17 cellular contexts compared by ENCODE assay signal in genomic region chr2:88621432-88621831, GRCh38.
"Had no signal": no experiment of that assay in that cellular context is flagged by ENCODE, and none has a peak within 500 bp of the region (broad histone marks: within the 10 kb centered on the region; RNA-seq: fewer than 3 reads in every experiment).

No MANE protein-coding gene starts in this region.

- H3K4me3 ChIP-seq: psoas muscle, right atrium auricular region had no signal

- DNase-seq: activated T-cell treated with anti-CD3 and anti-CD28 coated beads, Interleukin-2, amount 50 U/mL, for 24 hours; aorta; brain microvascular endothelial cell; effector memory CD4-positive, alpha-beta T cell; hypothalamus; midbrain; nephron progenitor cell; pancreas; psoas muscle; stimulated activated CD4-positive, alpha-beta T cell treated with anti-CD3 and anti-CD28 coated beads, Interleukin-4, amount 100 ng/mL, for 4 hours had no signal

- FAIRE-seq: colon, frontal cortex, pancreas had no signal

- ATAC-seq: activated naive CD4-positive, alpha-beta T cell treated with anti-CD3 and anti-CD28 coated beads, Interleukin-2, amount 50 U/mL, for 72 hours; activated T-helper 17 cell treated with anti-CD3 and anti-CD28 coated beads, Interleukin-2, amount 50 U/mL, for 72 hours; psoas muscle had no signal

- H3K27me3 Mint-ChIP-seq: activated T-cell treated with anti-CD3 and anti-CD28 coated beads, Interleukin-2, amount 50 U/mL, for 24 hours; activated T-helper 17 cell treated with anti-CD3 and anti-CD28 coated beads, Interleukin-2, amount 50 U/mL, for 72 hours; central memory CD8-positive, alpha-beta T cell; type B pancreatic cell had no signal

- H3K27ac ChIP-seq: brain microvascular endothelial cell, psoas muscle, right atrium auricular region had no signal

- H3K9me3 ChIP-seq: pancreas, psoas muscle, right atrium auricular region had no signal

- H3K36me3 ChIP-seq: brain microvascular endothelial cell, pancreas, right atrium auricular region had no signal

- H3K9me3 Mint-ChIP-seq: activated naive CD4-positive, alpha-beta T cell treated with anti-CD3 and anti-CD28 coated beads, Interleukin-2, amount 50 U/mL, for 72 hours; activated T-cell treated with anti-CD3 and anti-CD28 coated beads, Interleukin-2, amount 50 U/mL, for 24 hours; activated T-helper 17 cell treated with anti-CD3 and anti-CD28 coated beads, Interleukin-2, amount 50 U/mL, for 72 hours; central memory CD8-positive, alpha-beta T cell; nephron progenitor cell; type B pancreatic cell had no signal

- H3K27ac Mint-ChIP-seq: activated naive CD4-positive, alpha-beta T cell treated with anti-CD3 and anti-CD28 coated beads, Interleukin-2, amount 50 U/mL, for 72 hours; activated T-cell treated with anti-CD3 and anti-CD28 coated beads, Interleukin-2, amount 50 U/mL, for 24 hours; activated T-helper 17 cell treated with anti-CD3 and anti-CD28 coated beads, Interleukin-2, amount 50 U/mL, for 72 hours; nephron progenitor cell; type B pancreatic cell had no signal

- H3K4me3 Mint-ChIP-seq: activated T-cell treated with anti-CD3 and anti-CD28 coated beads, Interleukin-2, amount 50 U/mL, for 24 hours; activated T-helper 17 cell treated with anti-CD3 and anti-CD28 coated beads, Interleukin-2, amount 50 U/mL, for 72 hours; central memory CD8-positive, alpha-beta T cell; nephron progenitor cell; type B pancreatic cell had no signal

- H3K27me3 ChIP-seq: brain microvascular endothelial cell, pancreas, right atrium auricular region had no signal

- H3K36me3 Mint-ChIP-seq: activated naive CD4-positive, alpha-beta T cell treated with anti-CD3 and anti-CD28 coated beads, Interleukin-2, amount 50 U/mL, for 72 hours; type B pancreatic cell had no signal
